In genomic region chr17:81419333-81419885, GRCh38 we compare ENCODE assay signal across 8 cellular contexts. TPM values are rescaled to one million over a fixed set of nuclear protein-coding genes. Genes with fewer than 3 reads are reported as not detected.
A peak's percentile ranks its signal among the peaks of the same experiment; 100 is the strongest.
DNase-seq lines count a peak whose midpoint lies in the region; ATAC-seq, FAIRE-seq and TF ChIP-seq lines count a peak whose summit lies in the region.

No MANE protein-coding gene starts in this region.

- intact Hi-C loops in pancreas (cut with DNase I) = no loop called here

- H3K9me3 ChIP-seq in pancreas = no peaks in the 10 kb centered on the region

- ATAC-seq in pancreas (peak; percentile 43 to 71 (median 58)), HG03045 (IDR thresholded peaks at IDR 0.05; ENCODE audit: unreplicated experiment) (no peak), HG03520 (IDR thresholded peaks at IDR 0.05; ENCODE audit: unreplicated experiment) (no peak)
- no peak for ATAC-seq in activated T-cell treated with anti-CD3 and anti-CD28 coated beads, Interleukin-2, amount 50 U/mL, for 4 hours
- no peak for ATAC-seq in activated CD8-positive, alpha-beta T cell treated with anti-CD3 and anti-CD28 coated beads, Interleukin-2, amount 10 ng/mL, durations not matched to agents 7 days and 5 days

- no peaks in the 10 kb centered on the region for H3K36me3 Mint-ChIP-seq in activated T-cell treated with anti-CD3 and anti-CD28 coated beads, Interleukin-2, amount 50 U/mL, for 4 hours (ENCODE audit: insufficient read depth)
- H3K36me3 Mint-ChIP-seq in activated CD8-positive, alpha-beta T cell treated with anti-CD3 and anti-CD28 coated beads, Interleukin-2, amount 10 ng/mL, durations not matched to agents 7 days and 5 days (ENCODE audit: low read depth) = no peaks in the 10 kb centered on the region

- CTCF ChIA-PET in activated CD8-positive, alpha-beta T cell treated with anti-CD3 and anti-CD28 coated beads, Interleukin-2, amount 10 ng/mL, durations not matched to agents 7 days and 5 days (lab: Charles Lee) = no interaction called here

- peak overlapping the region; percentile 68 to 88 (median 73) for H3K27ac ChIP-seq in pancreas

- H3K4me1 ChIP-seq in pancreas = peaks cover 32 to 51% (median 37%) of the 10 kb centered on the region in 3 donors

- WGBS in pancreas, 2 donors = 49 to 56% methylated on average over 27 to 32 of the region's 32 CpGs

- no peaks in the 10 kb centered on the region for H3K27me3 Mint-ChIP-seq in activated T-cell treated with anti-CD3 and anti-CD28 coated beads, Interleukin-2, amount 50 U/mL, for 4 hours (ENCODE audit: low read depth)
- H3K27me3 Mint-ChIP-seq in activated CD8-positive, alpha-beta T cell treated with anti-CD3 and anti-CD28 coated beads, Interleukin-2, amount 10 ng/mL, durations not matched to agents 7 days and 5 days (ENCODE audit: low read depth) = peaks cover 4% of the 10 kb centered on the region

- no peaks in the 10 kb centered on the region for H3K9me3 Mint-ChIP-seq in activated T-cell treated with anti-CD3 and anti-CD28 coated beads, Interleukin-2, amount 50 U/mL, for 4 hours
- H3K9me3 Mint-ChIP-seq in activated CD8-positive, alpha-beta T cell treated with anti-CD3 and anti-CD28 coated beads, Interleukin-2, amount 10 ng/mL, durations not matched to agents 7 days and 5 days (ENCODE audit: insufficient read depth) = no peaks in the 10 kb centered on the region

- H3K27me3 ChIP-seq in pancreas = no peaks in the 10 kb centered on the region

- H3K27ac Mint-ChIP-seq in activated CD8-positive, alpha-beta T cell treated with anti-CD3 and anti-CD28 coated beads, Interleukin-2, amount 10 ng/mL, durations not matched to agents 7 days and 5 days = no peak overlapping the region

- no peak overlapping the region for H3K4me3 Mint-ChIP-seq in activated T-cell treated with anti-CD3 and anti-CD28 coated beads, Interleukin-2, amount 50 U/mL, for 4 hours
- no peak overlapping the region for H3K4me3 Mint-ChIP-seq in activated CD8-positive, alpha-beta T cell treated with anti-CD3 and anti-CD28 coated beads, Interleukin-2, amount 10 ng/mL, durations not matched to agents 7 days and 5 days

- no peak for TF ChIP-seq CTCF in fibroblast of villous mesenchyme (IDR thresholded peaks at IDR 0.05; ENCODE audit: insufficient read depth, low read depth, low read length)
- TF ChIP-seq CTCF in pancreas (IDR thresholded peaks at IDR 0.05) = no peak

- FAIRE-seq in pancreas (lab: Jason Lieb, UNC) = no peak

- H3K4me1 Mint-ChIP-seq in activated T-cell treated with anti-CD3 and anti-CD28 coated beads, Interleukin-2, amount 50 U/mL, for 4 hours (ENCODE audit: low read depth) = peaks cover 1% of the 10 kb centered on the region
- H3K4me1 Mint-ChIP-seq in activated CD8-positive, alpha-beta T cell treated with anti-CD3 and anti-CD28 coated beads, Interleukin-2, amount 10 ng/mL, durations not matched to agents 7 days and 5 days (ENCODE audit: low read depth) = no peaks in the 10 kb centered on the region

- DNase-seq in HT-29 (ENCODE audit: low spot score) (peak; percentile 79), SHP77 (lab: John Stamatoyannopoulos, UW) (peak; percentile 95), fibroblast of villous mesenchyme (ENCODE audit: low read depth) (peak; percentile 96), pancreas (peak; percentile 69 to 93 (median 84))
- DNase-seq in activated T-cell treated with anti-CD3 and anti-CD28 coated beads, Interleukin-2, amount 50 U/mL, for 4 hours = no peak
- no peak for DNase-seq in activated CD8-positive, alpha-beta T cell treated with anti-CD3 and anti-CD28 coated beads, Interleukin-2, amount 10 ng/mL, durations not matched to agents 7 days and 5 days

- peak overlapping the region; percentile 35 for H3K4me3 ChIP-seq in fibroblast of villous mesenchyme (ENCODE audit: low read depth, low read length)
- peak overlapping the region in 2 of 4 donors; percentile 9 to 20 for H3K4me3 ChIP-seq in pancreas

- POLR2A ChIA-PET in activated CD8-positive, alpha-beta T cell treated with anti-CD3 and anti-CD28 coated beads, Interleukin-2, amount 10 ng/mL, durations not matched to agents 7 days and 5 days (lab: Charles Lee) = no interaction called here

- no peaks in the 10 kb centered on the region for H3K36me3 ChIP-seq in pancreas

RNA-seq across cellular contexts. Expression of gene BAHCC1, which starts 24.2 kb away (rescaled TPM):
- total RNA-seq in HT-29 (2014; rRNA removed; shearing (Covaris generic)) = 10.4 and 11.6 TPM in 2 replicates
- total RNA-seq in fibroblast of villous mesenchyme (6.5 and 8.4 TPM in 2 replicates), pancreas (10 to 100 TPM in 2 of 6 donors, 1 to 10 TPM in 4; 8.0 to 11.5 (median 9.6) TPM)
- 10 to 100 TPM; 11.4 to 24.1 TPM for polyA plus RNA-seq in pancreas
- under 1 TPM; 0.08 to 0.19 (median 0.08) TPM for total RNA-seq in activated T-cell treated with anti-CD3 and anti-CD28 coated beads, Interleukin-2, amount 50 U/mL, for 4 hours
- total RNA-seq in activated CD8-positive, alpha-beta T cell treated with anti-CD3 and anti-CD28 coated beads, Interleukin-2, amount 10 ng/mL, durations not matched to agents 7 days and 5 days = under 1 TPM; 0.87 to 0.91 TPM

Comparison
In these comparisons a context has a peak if more than half of its experiments do, and no peak if none do; other contexts are left out.
1. DNase-seq: peak in HT-29 (single experiment), SHP77 (2 of 2), fibroblast of villous mesenchyme (single experiment) and pancreas (6 of 6); none in activated T-cell treated with anti-CD3 and anti-CD28 coated beads, Interleukin-2, amount 50 U/mL, for 4 hours (single experiment) and activated CD8-positive, alpha-beta T cell treated with anti-CD3 and anti-CD28 coated beads, Interleukin-2, amount 10 ng/mL, durations not matched to agents 7 days and 5 days (single experiment).
2. ATAC-seq: peak in pancreas (4 of 4); none in activated T-cell treated with anti-CD3 and anti-CD28 coated beads, Interleukin-2, amount 50 U/mL, for 4 hours (0 of 2), HG03045 (single experiment), HG03520 (single experiment) and activated CD8-positive, alpha-beta T cell treated with anti-CD3 and anti-CD28 coated beads, Interleukin-2, amount 10 ng/mL, durations not matched to agents 7 days and 5 days (single experiment).